ENCODE assay signal across 10 cellular contexts in the genomic region with DNA sequence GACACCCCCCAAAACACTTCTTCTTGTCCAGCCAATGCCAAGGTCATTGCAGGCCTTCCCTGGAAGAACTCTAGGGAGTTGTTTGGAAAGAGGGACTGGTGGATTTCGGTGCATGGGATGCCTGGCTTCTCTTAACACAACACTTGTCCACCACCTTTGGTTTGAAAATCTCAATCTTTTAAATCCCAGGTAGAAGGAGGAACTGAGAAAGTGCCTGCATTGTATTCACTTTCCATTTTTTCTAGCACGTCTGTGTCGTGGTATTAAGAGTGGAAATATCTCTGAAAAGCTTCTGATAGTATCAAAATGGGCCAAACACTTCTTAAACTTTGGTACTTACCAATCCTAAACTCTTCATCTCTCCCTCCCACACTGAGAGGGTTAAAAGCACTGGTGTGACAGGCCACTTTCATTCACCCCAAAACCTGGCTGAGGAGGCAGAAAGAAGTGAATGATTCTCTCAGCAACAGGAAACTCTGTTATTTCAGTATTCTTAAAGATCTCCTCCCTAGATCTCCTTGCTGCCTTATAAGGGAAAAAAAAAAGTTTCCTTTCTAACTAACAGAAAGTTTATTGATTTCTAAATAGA. TPM values are rescaled to one million over a fixed set of nuclear protein-coding genes. Genes with fewer than 3 reads are reported as not detected.
DNase-seq lines count a peak whose midpoint lies in the region; ATAC-seq and TF ChIP-seq lines count a peak whose summit lies in the region.
"Had no signal": no experiment of that assay in that cellular context is flagged by ENCODE, and none has a peak within 500 bp of the region (broad histone marks: within the 10 kb centered on the region; RNA-seq: fewer than 3 reads in every experiment).

No MANE protein-coding gene starts in this region.

- H3K9me3 Mint-ChIP-seq in natural killer cell: peaks cover 3 to 6% of the 10 kb centered on the region in 2 donors
- peaks cover 3% of the 10 kb centered on the region for H3K9me3 Mint-ChIP-seq in natural killer cell treated with Interleukin-12 subunit alpha and Interleukin-12 subunit beta and Interleukin-15 and Interleukin-18, amount 100 ng/mL, for 72 hours

- peak overlapping the region; percentile 37 for H3K4me3 Mint-ChIP-seq in natural killer cell
- H3K4me3 Mint-ChIP-seq in natural killer cell treated with Interleukin-12 subunit alpha and Interleukin-12 subunit beta and Interleukin-15 and Interleukin-18, amount 100 ng/mL, for 72 hours: no peak overlapping the region

- H3K27me3 ChIP-seq in OCI-LY1 (ENCODE audit: insufficient read depth, low read length): no peaks in the 10 kb centered on the region
- H3K27me3 ChIP-seq in layer of hippocampus (ENCODE audit: control insufficient read depth, insufficient read depth, low read length): no peaks in the 10 kb centered on the region
- H3K27me3 ChIP-seq: BE2C had no signal

- no peak overlapping the region; the same call in 1 of the 2 replicates for H3K9ac ChIP-seq in OCI-LY1 (ENCODE audit: low read length)

- no peak overlapping the region for H3K27ac Mint-ChIP-seq in natural killer cell
- H3K27ac Mint-ChIP-seq in natural killer cell treated with Interleukin-12 subunit alpha and Interleukin-12 subunit beta and Interleukin-15 and Interleukin-18, amount 100 ng/mL, for 72 hours: no peak overlapping the region

- ATAC-seq in natural killer cell (no peak), HG03521 (IDR thresholded peaks at IDR 0.05; ENCODE audit: unreplicated experiment) (no peak)
- no peak for ATAC-seq in natural killer cell treated with Interleukin-12 subunit alpha and Interleukin-12 subunit beta and Interleukin-15 and Interleukin-18, amount 100 ng/mL, for 72 hours

- no peaks in the 10 kb centered on the region for H3K79me2 ChIP-seq in OCI-LY1 (ENCODE audit: insufficient read depth, low read length)

- peaks cover 23 to 38% of the 10 kb centered on the region in 2 donors for H3K4me1 Mint-ChIP-seq in natural killer cell
- peaks cover 32 to 41% of the 10 kb centered on the region in 2 donors for H3K4me1 Mint-ChIP-seq in natural killer cell treated with Interleukin-12 subunit alpha and Interleukin-12 subunit beta and Interleukin-15 and Interleukin-18, amount 100 ng/mL, for 72 hours (ENCODE audit: low read depth in 2 of 2)

- no peaks in the 10 kb centered on the region for H3K9me2 ChIP-seq in OCI-LY1 (ENCODE audit: low read depth, low read length)

- DNase-seq in natural killer cell: no peak
- DNase-seq in natural killer cell treated with Interleukin-12 subunit alpha and Interleukin-12 subunit beta and Interleukin-15 and Interleukin-18, amount 100 ng/mL, for 72 hours (ENCODE audit: low spot score): no peak
- no peak for DNase-seq in NCI-H2081 treated with DMSO at 0.1 percent for 48 hours (lab: John Stamatoyannopoulos, UW)
- no peak for DNase-seq in kidney glomerular epithelial cell (lab: John Stamatoyannopoulos, UW)
- DNase-seq in DMS 273 treated with DMSO at 0.1 percent for 48 hours (lab: John Stamatoyannopoulos, UW): no peak
- DNase-seq: activated CD4-positive, CD25-positive, alpha-beta regulatory T cell treated with anti-CD3 and anti-CD28 coated beads, Interleukin-2, amount 50 U/mL, for 72 hours; BE2C had no signal

- TF ChIP-seq CTCF in natural killer cell (IDR thresholded peaks at IDR 0.05) (no peak), OCI-LY1 (IDR thresholded peaks at IDR 0.05; ENCODE audit: low read length) (no peak)

- peak overlapping the region; percentile 85; the same call in 1 of the 2 replicates for H3K4me2 ChIP-seq in OCI-LY1 (ENCODE audit: low read length)

- H4K20me1 ChIP-seq in OCI-LY1 (ENCODE audit: insufficient read depth, low read length): no peaks in the 10 kb centered on the region

- H3K9me3 ChIP-seq in OCI-LY1 (ENCODE audit: low read length): no peaks in the 10 kb centered on the region
- H3K9me3 ChIP-seq: BE2C had no signal

- intact Hi-C loops in natural killer cell (cut with micrococcal nuclease): no loop called here

- H3K36me3 Mint-ChIP-seq in natural killer cell: no peaks in the 10 kb centered on the region
- H3K36me3 Mint-ChIP-seq in natural killer cell treated with Interleukin-12 subunit alpha and Interleukin-12 subunit beta and Interleukin-15 and Interleukin-18, amount 100 ng/mL, for 72 hours: peaks cover 5% of the 10 kb centered on the region

- no peaks in the 10 kb centered on the region for H3K36me3 ChIP-seq in OCI-LY1 (ENCODE audit: insufficient read depth, low read length)
- H3K36me3 ChIP-seq: BE2C had no signal

- H3K4me1 ChIP-seq in OCI-LY1 (ENCODE audit: insufficient read depth, low read length, severe bottlenecking): peaks cover 62% of the 10 kb centered on the region

- no peaks in the 10 kb centered on the region for H3F3A ChIP-seq in OCI-LY1 (ENCODE audit: insufficient read depth, low read length)

- H3K27me3 Mint-ChIP-seq in natural killer cell (ENCODE audit: low read depth in 2 of 2): peaks cover 38 to 41% of the 10 kb centered on the region in 2 donors
- peaks cover 48 to 58% of the 10 kb centered on the region in 2 donors for H3K27me3 Mint-ChIP-seq in natural killer cell treated with Interleukin-12 subunit alpha and Interleukin-12 subunit beta and Interleukin-15 and Interleukin-18, amount 100 ng/mL, for 72 hours

- no peak overlapping the region for H2AFZ ChIP-seq in OCI-LY1 (ENCODE audit: low read length)

- H3K27ac ChIP-seq in OCI-LY1 (ENCODE audit: low read depth, low read length, poor library complexity, severe bottlenecking) (peak overlapping the region; percentile 88), layer of hippocampus (ENCODE audit: low read depth, low read length) (peak overlapping the region; percentile 85)

- H3K4me3 ChIP-seq in OCI-LY1 (ENCODE audit: low read depth, low read length, poor library complexity, severe bottlenecking): no peak overlapping the region

RNA-seq across cellular contexts. Expression of gene NFIB, which starts 3.8 kb away (rescaled TPM):
- total RNA-seq in natural killer cell: under 1 TPM in 2 of 3 donors, not detected in 1; 0.20 to 0.21 TPM
- total RNA-seq in natural killer cell treated with Interleukin-12 subunit alpha and Interleukin-12 subunit beta and Interleukin-15 and Interleukin-18, amount 100 ng/mL, for 72 hours: not detected
